Comparison of ENCODE assay signal across 19 cellular contexts in genomic region chr3:8266679-8267267, GRCh38.
A peak's percentile ranks its signal among the peaks of the same experiment; 100 is the strongest.
DNase-seq lines count a peak whose midpoint lies in the region; ATAC-seq, FAIRE-seq and TF ChIP-seq lines count a peak whose summit lies in the region.
"Had no signal": no experiment of that assay in that cellular context is flagged by ENCODE, and none has a peak within 500 bp of the region (broad histone marks: within the 10 kb centered on the region; RNA-seq: fewer than 3 reads in every experiment).

No MANE protein-coding gene starts in this region.

- H3K9me3 Mint-ChIP-seq in WTC11: peaks cover 31% of the 10 kb centered on the region
- peaks cover under 1 to 12% of the 10 kb centered on the region in 2 donors for H3K9me3 Mint-ChIP-seq in activated naive CD4-positive, alpha-beta T cell treated with anti-CD3 and anti-CD28 coated beads, Interleukin-2, amount 50 U/mL, for 72 hours
- H3K9me3 Mint-ChIP-seq: activated T-helper 2 cell treated with anti-CD3 and anti-CD28 coated beads, Interferon-gamma antibody, Interleukin-2, Interleukin-4, amounts not matched to agents 10 μg/mL and 5 μg/mL and 100 μg/mL, durations not matched to agents 14 hours and 24 hours and 36 hours had no signal

- no peak for TF ChIP-seq POLR2A in GM12891 (IDR thresholded peaks at IDR 0.05; ENCODE audit: low read depth, low read length)

- H3K4me1 ChIP-seq in HUES48 (ENCODE audit: control insufficient read depth, insufficient read depth, low read length): peaks cover 23% of the 10 kb centered on the region
- H3K4me1 ChIP-seq: sigmoid colon, testis had no signal

- H3K9ac ChIP-seq in HUES48 (ENCODE audit: low read depth, low read length): no peak overlapping the region

- H3K4me3 Mint-ChIP-seq in WTC11: no peak overlapping the region
- H3K4me3 Mint-ChIP-seq: B cell had no signal

- H3K36me3 Mint-ChIP-seq in WTC11: peaks cover 8% of the 10 kb centered on the region
- H3K36me3 Mint-ChIP-seq in activated naive CD4-positive, alpha-beta T cell treated with anti-CD3 and anti-CD28 coated beads, Interleukin-2, amount 50 U/mL, for 72 hours: peaks cover 0 to 10% of the 10 kb centered on the region in 2 donors

- no peaks in the 10 kb centered on the region for H3K9me3 ChIP-seq in HUES48 (ENCODE audit: control insufficient read depth, insufficient read depth, low read length)
- H3K9me3 ChIP-seq: sigmoid colon, testis had no signal

- no peaks in the 10 kb centered on the region for H3K27me3 ChIP-seq in HUES48 (ENCODE audit: control insufficient read depth, insufficient read depth, low read length)
- H3K27me3 ChIP-seq: sigmoid colon, testis had no signal

- H3K36me3 ChIP-seq in HUES48 (ENCODE audit: control insufficient read depth, insufficient read depth, low read length): no peaks in the 10 kb centered on the region
- H3K36me3 ChIP-seq: sigmoid colon had no signal

- POLR2A ChIA-PET in WTC11 (lab: Charles Lee): no interaction called here

- H3K4me3 ChIP-seq in HUES48 (ENCODE audit: low read depth, low read length): peak overlapping the region; percentile 3; the same call in 1 of the 2 replicates
- H3K4me3 ChIP-seq: sigmoid colon, testis had no signal

- no peak for FAIRE-seq in GM12891 (lab: Jason Lieb, UNC)
- FAIRE-seq: HepG2, kidney had no signal

- H3K27ac ChIP-seq in HUES48 (ENCODE audit: low read depth, low read length): peak overlapping the region; percentile 36
- H3K27ac ChIP-seq: sigmoid colon, testis had no signal

- no peaks in the 10 kb centered on the region for H3K27me3 Mint-ChIP-seq in WTC11 (ENCODE audit: low read depth)
- H3K27me3 Mint-ChIP-seq: B cell had no signal

- peak; percentile 72 for ATAC-seq in WTC11
- no peak for ATAC-seq in HG02840 (IDR thresholded peaks at IDR 0.05; ENCODE audit: low FRiP score, unreplicated experiment)
- no peak for ATAC-seq in activated naive CD4-positive, alpha-beta T cell treated with anti-CD3 and anti-CD28 coated beads, Interleukin-2, amount 50 U/mL, for 72 hours
- ATAC-seq: HepG2 had no signal

- no peak for DNase-seq in GM12891 (ENCODE audit: insufficient read length, low spot score)
- DNase-seq in WTC11 (ENCODE audit: low spot score): no peak
- peak; percentile 32 for DNase-seq in kidney tubule cell (ENCODE audit: low spot score)
- DNase-seq in activated naive CD4-positive, alpha-beta T cell treated with anti-CD3 and anti-CD28 coated beads, Interleukin-2, amount 50 U/mL, for 72 hours (ENCODE audit: low spot score in 2 of 2): no peak
- no peak for DNase-seq in NCI-H1048 (lab: John Stamatoyannopoulos, UW)
- no peak for DNase-seq in hypothalamus (lab: John Stamatoyannopoulos, UW)
- DNase-seq: activated CD8-positive, alpha-beta memory T cell treated with anti-CD3 and anti-CD28 coated beads for 24 hours; amniotic stem cell; DMS 273 treated with DMSO at 0.1 percent for 48 hours; kidney; NCI-H345; occipital lobe; sigmoid colon; testis had no signal

- peaks cover 45% of the 10 kb centered on the region for H3K4me1 Mint-ChIP-seq in WTC11

- H3K27ac Mint-ChIP-seq in WTC11: peak overlapping the region; percentile 63
- no peak overlapping the region for H3K27ac Mint-ChIP-seq in activated naive CD4-positive, alpha-beta T cell treated with anti-CD3 and anti-CD28 coated beads, Interleukin-2, amount 50 U/mL, for 72 hours
- H3K27ac Mint-ChIP-seq: activated T-helper 2 cell treated with anti-CD3 and anti-CD28 coated beads, Interferon-gamma antibody, Interleukin-2, Interleukin-4, amounts not matched to agents 10 μg/mL and 5 μg/mL and 100 μg/mL, durations not matched to agents 14 hours and 24 hours and 36 hours; B cell had no signal

- TF ChIP-seq CTCF in WTC11 (IDR thresholded peaks at IDR 0.05): no peak

- CTCF ChIA-PET in WTC11 (lab: Charles Lee): interaction anchor here (0.6 to 1.8 kb wide), 3 partner anchors 27 to 490 kb away, joined by 3 to 10 read pairs (median 7); no protein-coding TSS in a partner anchor

TF ChIP-seq in GM12891, 5 proteins besides CTCF, POLR2A, EP300 and RAD21:
- TF ChIP-seq SPI1 (IDR thresholded peaks at IDR 0.05; ENCODE audit: low read depth, low read length) (peak; percentile 80), POLR2AphosphoS5 (IDR thresholded peaks at IDR 0.05; ENCODE audit: low read depth, low read length) (no peak)

TF ChIP-seq in WTC11, 78 proteins besides CTCF, POLR2A, EP300 and RAD21:
- TF ChIP-seq EMX1 (CRISPR knock-in tag; IDR thresholded peaks at IDR 0.05) (no peak), ZMAT4 (CRISPR knock-in tag; IDR thresholded peaks at IDR 0.05) (no peak), CDX4 (CRISPR knock-in tag; IDR thresholded peaks at IDR 0.05; ENCODE audit: borderline replicate concordance) (no peak), ELF4 (CRISPR knock-in tag; IDR thresholded peaks at IDR 0.05; ENCODE audit: low read depth) (no peak), ZBTB43 (CRISPR knock-in tag; IDR thresholded peaks at IDR 0.05) (no peak), MYBL2 (CRISPR knock-in tag; IDR thresholded peaks at IDR 0.05) (no peak), AFF4 (CRISPR knock-in tag; IDR thresholded peaks at IDR 0.05; ENCODE audit: borderline replicate concordance) (no peak), ZNF416 (CRISPR knock-in tag; IDR thresholded peaks at IDR 0.05) (no peak), MXD4 (CRISPR knock-in tag; IDR thresholded peaks at IDR 0.05; ENCODE audit: borderline replicate concordance) (no peak), ZNF512 (CRISPR knock-in tag; IDR thresholded peaks at IDR 0.05; ENCODE audit: borderline replicate concordance) (no peak), ZNF671 (CRISPR knock-in tag; IDR thresholded peaks at IDR 0.05) (no peak), SP1 (CRISPR knock-in tag; conservative IDR thresholded peaks at IDR 0.05) (no peak), SMAD3 (CRISPR knock-in tag; IDR thresholded peaks at IDR 0.05; ENCODE audit: borderline replicate concordance) (no peak), ZNF138 (CRISPR knock-in tag; conservative IDR thresholded peaks at IDR 0.05) (no peak)
